Comparison of ENCODE assay signal across 1 cellular context in the genomic region with DNA sequence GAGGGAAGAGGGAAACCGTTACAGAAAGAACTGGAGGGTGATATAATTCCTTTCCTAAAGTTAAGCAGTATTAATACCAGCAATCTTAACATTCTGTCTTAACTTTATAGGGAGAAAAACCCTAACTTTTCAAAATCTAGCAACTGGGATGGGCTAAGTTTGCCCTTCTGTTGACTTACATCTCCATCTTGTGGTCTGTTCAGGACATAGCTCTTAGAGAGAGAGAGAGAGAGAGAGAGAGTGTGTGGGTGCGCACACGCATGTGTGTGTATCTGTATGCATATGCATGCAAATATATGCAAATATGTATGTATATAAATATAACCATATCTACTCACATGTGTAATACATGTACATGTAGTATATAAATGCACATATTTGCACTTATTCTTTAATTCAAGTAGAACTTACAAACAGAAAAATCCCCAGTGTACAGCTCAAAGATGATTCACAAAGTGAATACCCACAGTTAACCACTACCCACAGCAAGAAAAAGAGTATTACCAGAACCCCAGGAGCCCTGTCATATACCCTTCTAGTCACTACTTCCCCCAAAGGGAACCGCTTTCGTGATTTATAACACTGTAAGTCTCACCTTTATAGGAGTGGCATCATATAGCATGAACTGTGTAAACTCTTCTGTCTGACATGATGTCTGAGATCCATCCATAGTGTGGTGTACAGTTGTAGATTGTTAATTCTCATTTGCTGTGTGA.
TF ChIP-seq lines count a peak whose summit lies in the region.

No MANE protein-coding gene starts in this region.

TF ChIP-seq in WTC11, 78 proteins besides CTCF, POLR2A, EP300 and RAD21 (continued from another document):
- TF ChIP-seq, protein P1, sequence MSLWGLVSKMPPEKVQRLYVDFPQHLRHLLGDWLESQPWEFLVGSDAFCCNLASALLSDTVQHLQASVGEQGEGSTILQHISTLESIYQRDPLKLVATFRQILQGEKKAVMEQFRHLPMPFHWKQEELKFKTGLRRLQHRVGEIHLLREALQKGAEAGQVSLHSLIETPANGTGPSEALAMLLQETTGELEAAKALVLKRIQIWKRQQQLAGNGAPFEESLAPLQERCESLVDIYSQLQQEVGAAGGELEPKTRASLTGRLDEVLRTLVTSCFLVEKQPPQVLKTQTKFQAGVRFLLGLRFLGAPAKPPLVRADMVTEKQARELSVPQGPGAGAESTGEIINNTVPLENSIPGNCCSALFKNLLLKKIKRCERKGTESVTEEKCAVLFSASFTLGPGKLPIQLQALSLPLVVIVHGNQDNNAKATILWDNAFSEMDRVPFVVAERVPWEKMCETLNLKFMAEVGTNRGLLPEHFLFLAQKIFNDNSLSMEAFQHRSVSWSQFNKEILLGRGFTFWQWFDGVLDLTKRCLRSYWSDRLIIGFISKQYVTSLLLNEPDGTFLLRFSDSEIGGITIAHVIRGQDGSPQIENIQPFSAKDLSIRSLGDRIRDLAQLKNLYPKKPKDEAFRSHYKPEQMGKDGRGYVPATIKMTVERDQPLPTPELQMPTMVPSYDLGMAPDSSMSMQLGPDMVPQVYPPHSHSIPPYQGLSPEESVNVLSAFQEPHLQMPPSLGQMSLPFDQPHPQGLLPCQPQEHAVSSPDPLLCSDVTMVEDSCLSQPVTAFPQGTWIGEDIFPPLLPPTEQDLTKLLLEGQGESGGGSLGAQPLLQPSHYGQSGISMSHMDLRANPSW (CRISPR knock-in tag; conservative IDR thresholded peaks at IDR 0.05; ENCODE audit: low read depth) = no peak
- TF ChIP-seq, protein P2, sequence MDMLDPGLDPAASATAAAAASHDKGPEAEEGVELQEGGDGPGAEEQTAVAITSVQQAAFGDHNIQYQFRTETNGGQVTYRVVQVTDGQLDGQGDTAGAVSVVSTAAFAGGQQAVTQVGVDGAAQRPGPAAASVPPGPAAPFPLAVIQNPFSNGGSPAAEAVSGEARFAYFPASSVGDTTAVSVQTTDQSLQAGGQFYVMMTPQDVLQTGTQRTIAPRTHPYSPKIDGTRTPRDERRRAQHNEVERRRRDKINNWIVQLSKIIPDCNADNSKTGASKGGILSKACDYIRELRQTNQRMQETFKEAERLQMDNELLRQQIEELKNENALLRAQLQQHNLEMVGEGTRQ (CRISPR knock-in tag; IDR thresholded peaks at IDR 0.05) = no peak
- no peak for TF ChIP-seq NFATC4 (CRISPR knock-in tag; IDR thresholded peaks at IDR 0.05)
- no peak for TF ChIP-seq ZNF219 (CRISPR knock-in tag; IDR thresholded peaks at IDR 0.05; ENCODE audit: borderline replicate concordance)
- TF ChIP-seq, protein P3, sequence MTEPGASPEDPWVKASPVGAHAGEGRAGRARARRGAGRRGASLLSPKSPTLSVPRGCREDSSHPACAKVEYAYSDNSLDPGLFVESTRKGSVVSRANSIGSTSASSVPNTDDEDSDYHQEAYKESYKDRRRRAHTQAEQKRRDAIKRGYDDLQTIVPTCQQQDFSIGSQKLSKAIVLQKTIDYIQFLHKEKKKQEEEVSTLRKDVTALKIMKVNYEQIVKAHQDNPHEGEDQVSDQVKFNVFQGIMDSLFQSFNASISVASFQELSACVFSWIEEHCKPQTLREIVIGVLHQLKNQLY (CRISPR knock-in tag; IDR thresholded peaks at IDR 0.05) = no peak
